Comparison of ENCODE assay signal across 9 cellular contexts in the genomic region with DNA sequence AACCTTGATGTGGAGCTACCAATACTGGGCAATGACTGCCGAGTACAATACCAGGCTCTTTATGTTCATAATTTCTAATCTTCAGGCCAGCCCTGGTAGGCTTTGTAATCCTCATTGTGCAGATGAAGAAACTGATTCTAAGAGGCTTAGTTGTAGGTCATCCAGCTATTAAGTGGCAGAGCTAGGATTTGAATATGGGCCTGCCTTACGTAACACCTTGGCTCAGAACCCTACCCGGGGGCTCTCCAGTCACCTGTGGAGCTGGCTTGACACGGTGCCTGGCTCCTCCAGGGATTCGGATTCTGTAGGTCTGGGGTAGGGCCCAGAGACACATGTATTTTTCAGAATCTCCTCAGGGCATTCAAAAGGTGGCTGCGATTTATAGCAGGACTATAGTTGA.
"Had no signal": no experiment of that assay in that cellular context is flagged by ENCODE, and none has a peak within 500 bp of the region (broad histone marks: within the 10 kb centered on the region; RNA-seq: fewer than 3 reads in every experiment).

No MANE protein-coding gene starts in this region.

- H3K9me3 ChIP-seq: HAP-1 had no signal

- ATAC-seq: HCT116, HepG2 had no signal

- H3K36me3 Mint-ChIP-seq: IgD-negative memory B cell had no signal

- H3K27ac Mint-ChIP-seq: HFFc6, IgD-negative memory B cell had no signal

- H3K9me3 Mint-ChIP-seq: HFFc6, IgD-negative memory B cell had no signal

- H3K27ac ChIP-seq: GM23248, HL-60 had no signal

- H3K36me3 ChIP-seq: HAP-1 had no signal

- H3K4me3 Mint-ChIP-seq: HFFc6, IgD-negative memory B cell had no signal

- H3K4me1 ChIP-seq: HAP-1 had no signal

- DNase-seq: GM23248, GOT3, H7, HFFc6 had no signal

- H3K4me3 ChIP-seq: GM23248, HAP-1 had no signal
